ENCODE assay signal across 8 cellular contexts in genomic region chr1:100036718-100037664, GRCh38.
DNase-seq lines count a peak whose midpoint lies in the region; TF ChIP-seq lines count a peak whose summit lies in the region.

No MANE protein-coding gene starts in this region.

- peak overlapping the region; percentile 72 for H3K4me2 ChIP-seq in parathyroid adenoma (ENCODE audit: low read length)

- H3K4me1 ChIP-seq in HUES6 (ENCODE audit: control insufficient read depth, insufficient read depth, low read length) = peaks cover 4% of the 10 kb centered on the region; the same call in 1 of the 2 replicates
- no peaks in the 10 kb centered on the region for H3K4me1 ChIP-seq in parathyroid adenoma

- H2AFZ ChIP-seq in parathyroid adenoma = peak overlapping the region; percentile 74

- H3K4me3 ChIP-seq in HUES6 (ENCODE audit: low read depth, low read length) (peak overlapping the region; percentile 93), foreskin fibroblast (ENCODE audit: low read depth in 1 of 2, low read length in 2 of 2) (peak overlapping the region; percentile 71 to 99), parathyroid adenoma (ENCODE audit: low read depth, low read length) (peak overlapping the region; percentile 95)

- peaks cover 14% of the 10 kb centered on the region for H3K79me2 ChIP-seq in parathyroid adenoma

- H3K27me3 ChIP-seq in HUES6 (ENCODE audit: control insufficient read depth, insufficient read depth, low read length) (no peaks in the 10 kb centered on the region), parathyroid adenoma (ENCODE audit: control insufficient read depth, insufficient read depth, low read length) (no peaks in the 10 kb centered on the region)

- peak; percentile 39 for DNase-seq in NCI-H2107 treated with DMSO at 0.1 percent for 48 hours (lab: John Stamatoyannopoulos, UW; ENCODE audit: unreplicated experiment)
- no peak for DNase-seq in NCI-H2107 (lab: John Stamatoyannopoulos, UW)
- DNase-seq in foreskin fibroblast = peak; percentile 46 to 72
- no peak for DNase-seq in GF-D8 (lab: John Stamatoyannopoulos, UW)
- no peak for DNase-seq in NCI-H1105 treated with DMSO at 0.1 percent for 48 hours (lab: John Stamatoyannopoulos, UW)

- H3K9me3 ChIP-seq in HUES6 (ENCODE audit: control insufficient read depth, insufficient read depth, low read depth, low read length) = no peaks in the 10 kb centered on the region
- H3K9me3 ChIP-seq in parathyroid adenoma (ENCODE audit: control insufficient read depth, low read length) = no peaks in the 10 kb centered on the region

- peak overlapping the region; percentile 98; the same call in 1 of the 2 replicates for H3K27ac ChIP-seq in HUES6 (ENCODE audit: low read depth, low read length)
- H3K27ac ChIP-seq in VCaP = peak overlapping the region; percentile 93
- H3K27ac ChIP-seq in parathyroid adenoma = peak overlapping the region; percentile 99

- H3K9ac ChIP-seq in HUES6 (ENCODE audit: low read length) (peak overlapping the region; percentile 98), parathyroid adenoma (peak overlapping the region; percentile 12)

- H3K36me3 ChIP-seq in HUES6 (ENCODE audit: control insufficient read depth, insufficient read depth, low read length) (no peaks in the 10 kb centered on the region), parathyroid adenoma (ENCODE audit: control insufficient read depth, insufficient read depth, low read length) (no peaks in the 10 kb centered on the region)

- TF ChIP-seq CTCF in VCaP (conservative IDR thresholded peaks at IDR 0.05) (no peak), foreskin fibroblast (IDR thresholded peaks at IDR 0.05; ENCODE audit: low read depth, low read length) (no peak), parathyroid adenoma (IDR thresholded peaks at IDR 0.05) (no peak)

Comparison
In these comparisons a context has a peak if more than half of its experiments do, and no peak if none do; other contexts are left out.
1. DNase-seq: peak in NCI-H2107 treated with DMSO at 0.1 percent for 48 hours (single experiment) and foreskin fibroblast (2 of 2); none in NCI-H2107 (single experiment), GF-D8 (single experiment) and NCI-H1105 treated with DMSO at 0.1 percent for 48 hours (single experiment).
2. Peak in every context shown above with its lines, with median percentiles within 50 percentile points of each other: H3K27ac ChIP-seq and H3K4me3 ChIP-seq.